17 cellular contexts compared by ENCODE assay signal in the genomic region with DNA sequence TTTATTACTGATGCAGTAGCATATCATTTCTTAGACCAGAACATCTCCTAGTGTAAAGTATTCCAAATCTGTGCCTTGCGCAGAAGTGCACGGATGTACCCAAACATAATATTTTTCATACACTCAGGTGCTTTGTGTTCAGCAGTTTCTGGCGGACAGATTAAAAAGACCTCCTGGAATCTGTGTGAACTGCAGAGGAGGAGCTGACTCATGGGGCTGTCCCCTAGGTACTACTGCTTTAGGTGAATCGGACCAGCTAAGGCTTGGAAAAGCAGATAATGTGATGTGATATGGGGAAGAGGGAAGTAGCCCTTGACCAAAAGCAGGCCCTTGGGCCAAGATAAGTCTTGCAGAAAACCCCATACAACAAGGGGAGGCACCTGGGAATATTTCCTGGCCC.
A peak's percentile ranks its signal among the peaks of the same experiment; 100 is the strongest.
DNase-seq lines count a peak whose midpoint lies in the region; ATAC-seq and TF ChIP-seq lines count a peak whose summit lies in the region.
"Had no signal": no experiment of that assay in that cellular context is flagged by ENCODE, and none has a peak within 500 bp of the region (broad histone marks: within the 10 kb centered on the region; RNA-seq: fewer than 3 reads in every experiment).

No MANE protein-coding gene starts in this region.

- H3K4me3 ChIP-seq in Panc1 (ENCODE audit: low read depth in 2 of 2, low read length in 2 of 2), result no peak overlapping the region
- H3K4me3 ChIP-seq in upper lobe of left lung, result no peak overlapping the region
- no peak overlapping the region for H3K4me3 ChIP-seq in right cardiac atrium (ENCODE audit: low read length)
- H3K4me3 ChIP-seq: BLaER1 treated with 17β-estradiol and CSF1 and Interleukin-3, amounts not matched to agents 10 nM and 100 nM had no signal

- ATAC-seq in Panc1, result no peak; the same call in 1 of the 2 replicates
- ATAC-seq in foreskin keratinocyte, result peak; percentile 28
- peak; percentile 32 to 34 for ATAC-seq in upper lobe of left lung (ENCODE audit: low FRiP score in 2 of 2)
- no peak for ATAC-seq in right cardiac atrium
- ATAC-seq: HepG2, SK-N-SH treated with all-trans-retinoic acid at 6 μM for 48 hours had no signal

- no peak for TF ChIP-seq EP300 in upper lobe of left lung (IDR thresholded peaks at IDR 0.05)

- in situ Hi-C loops in Panc1 (cut with HindIII; ENCODE audit: low pct_unique_long_range_greater_than_20kb, low sequenced_read_pairs), result no loop called here

- DNase-seq in Daoy (ENCODE audit: low read depth) (peak; percentile 20), Panc1 (ENCODE audit: low read depth, low spot score) (no peak), foreskin keratinocyte (no peak), upper lobe of left lung (no peak), NAMALWA (ENCODE audit: low spot score) (no peak), right cardiac atrium (no peak), iPS-NIHi11 (ENCODE audit: low spot score) (no peak)
- DNase-seq: CD8-positive, alpha-beta memory T cell; KBM-7; NCI-H1436; NCI-H1930; NCI-H446; NCI-H69; SHP77 had no signal

- no peak for TF ChIP-seq POLR2A in upper lobe of left lung (IDR thresholded peaks at IDR 0.05)

- peak overlapping the region; percentile 29; the same call in 1 of the 2 replicates for H3K27ac ChIP-seq in Panc1 (ENCODE audit: low read length)
- no peak overlapping the region for H3K27ac ChIP-seq in foreskin keratinocyte
- no peak overlapping the region for H3K27ac ChIP-seq in upper lobe of left lung
- H3K27ac ChIP-seq in right cardiac atrium (ENCODE audit: low read length), result no peak overlapping the region
- H3K27ac ChIP-seq: BLaER1 treated with 17β-estradiol and CSF1 and Interleukin-3, amounts not matched to agents 10 nM and 100 nM had no signal

- H3K4me1 ChIP-seq in Panc1 (ENCODE audit: control insufficient read depth, insufficient read depth, low read length), result no peaks in the 10 kb centered on the region
- H3K4me1 ChIP-seq in foreskin keratinocyte, result peaks cover 5% of the 10 kb centered on the region
- peaks cover 0 to 8% (median 2%) of the 10 kb centered on the region in 4 donors for H3K4me1 ChIP-seq in upper lobe of left lung
- no peaks in the 10 kb centered on the region for H3K4me1 ChIP-seq in right cardiac atrium (ENCODE audit: control insufficient read depth, insufficient read depth, low read length)

- CTCF ChIA-PET in Panc1 (lab: Charles Lee), result no interaction called here

- TF ChIP-seq CTCF in Panc1 (IDR thresholded peaks at IDR 0.05) (no peak), foreskin keratinocyte (conservative IDR thresholded peaks at IDR 0.05) (no peak), upper lobe of left lung (IDR thresholded peaks at IDR 0.05) (no peak)

- POLR2A ChIA-PET in Panc1 (lab: Charles Lee), result no interaction called here

- H3K9me3 ChIP-seq in Panc1 (ENCODE audit: control insufficient read depth, insufficient read depth, low read depth, low read length), result no peaks in the 10 kb centered on the region; the same call in 1 of the 2 replicates
- H3K9me3 ChIP-seq in upper lobe of left lung, result no peaks in the 10 kb centered on the region
- no peaks in the 10 kb centered on the region for H3K9me3 ChIP-seq in right cardiac atrium (ENCODE audit: control insufficient read depth, low read length)
- H3K9me3 ChIP-seq: BLaER1 treated with 17β-estradiol and CSF1 and Interleukin-3, amounts not matched to agents 10 nM and 100 nM had no signal

- BruUV-seq in Panc1 (replicated peaks; lab: Mats Ljungman, UMichigan), result no TSS peak

- intact Hi-C loops in Panc1 (cut with micrococcal nuclease; ENCODE audit: unreplicated experiment), result no loop called here
- intact Hi-C loops in right cardiac atrium (cut with DNase I), result no loop called here

- H3K27me3 ChIP-seq in Panc1 (ENCODE audit: control insufficient read depth, insufficient read depth, low read length), result no peaks in the 10 kb centered on the region
- H3K27me3 ChIP-seq in foreskin keratinocyte, result no peaks in the 10 kb centered on the region
- no peaks in the 10 kb centered on the region for H3K27me3 ChIP-seq in upper lobe of left lung
- no peaks in the 10 kb centered on the region for H3K27me3 ChIP-seq in right cardiac atrium (ENCODE audit: control insufficient read depth, insufficient read depth)
- H3K27me3 ChIP-seq: BLaER1 treated with 17β-estradiol and CSF1 and Interleukin-3, amounts not matched to agents 10 nM and 100 nM had no signal

- H3K36me3 ChIP-seq in Panc1 (ENCODE audit: control insufficient read depth, insufficient read depth, low read length) (no peaks in the 10 kb centered on the region), upper lobe of left lung (no peaks in the 10 kb centered on the region)
- H3K36me3 ChIP-seq: BLaER1 treated with 17β-estradiol and CSF1 and Interleukin-3, amounts not matched to agents 10 nM and 100 nM had no signal

- 75 to 78% methylated on average over 4 of the region's 4 CpGs for WGBS in upper lobe of left lung, 2 donors
- WGBS in right cardiac atrium, result 93% methylated on average over 4 of the region's 4 CpGs

Comparison
In these comparisons a context has a peak if more than half of its experiments do, and no peak if none do; other contexts are left out.
1. ATAC-seq: peak in foreskin keratinocyte (single experiment) and upper lobe of left lung (2 of 2); none in Panc1 (single experiment) and right cardiac atrium (0 of 2).